In genomic region chr3:54902286-54902685, GRCh38 we compare ENCODE assay signal across 23 cellular contexts. TPM values are rescaled to one million over a fixed set of nuclear protein-coding genes. Genes with fewer than 3 reads are reported as not detected.
DNase-seq lines count a peak whose midpoint lies in the region; ATAC-seq and TF ChIP-seq lines count a peak whose summit lies in the region.
"Had no signal": no experiment of that assay in that cellular context is flagged by ENCODE, and none has a peak within 500 bp of the region (broad histone marks: within the 10 kb centered on the region; RNA-seq: fewer than 3 reads in every experiment).

No MANE protein-coding gene starts in this region.

- H3K27me3 Mint-ChIP-seq in chondrocyte (ENCODE audit: low read depth) (no peaks in the 10 kb centered on the region), mesothelial cell of epicardium (ENCODE audit: low read depth) (no peaks in the 10 kb centered on the region), type B pancreatic cell (no peaks in the 10 kb centered on the region)

- no peak overlapping the region for H3K27ac ChIP-seq in PC-3 (ENCODE audit: low read length)
- H3K27ac ChIP-seq: BLaER1, HL-60, Peyer's patch had no signal

- peak; percentile 0 for DNase-seq in NCI-H82 (lab: John Stamatoyannopoulos, UW)
- no peak for DNase-seq in NCI-H82 treated with DMSO at 0.1 percent for 48 hours (lab: John Stamatoyannopoulos, UW; ENCODE audit: unreplicated experiment)
- no peak for DNase-seq in chondrocyte (ENCODE audit: low spot score)
- no peak for DNase-seq in mesothelial cell of epicardium (ENCODE audit: low spot score in 2 of 2, unreplicated experiment in 2 of 2)
- DNase-seq in type B pancreatic cell (ENCODE audit: extremely low spot score, unreplicated experiment): no peak
- no peak for DNase-seq in mesenteric fat pad (ENCODE audit: low spot score)
- no peak for DNase-seq in PC-3
- DNase-seq: 8988T; CD8-positive, alpha-beta T cell; DND-41; NCI-H1105 treated with DMSO at 0.1 percent for 48 hours; NCI-H1694 treated with DMSO at 0.1 percent for 48 hours; NCI-H2107; NCI-H345; NCI-H526 treated with DMSO at 0.1 percent for 48 hours; Peyer's patch; SHP77; SK-N-SH had no signal

- H3K4me2 ChIP-seq in PC-3 (ENCODE audit: low read length): no peak overlapping the region
- H3K4me2 ChIP-seq: BLaER1, SK-N-SH had no signal

- H3K9me2 ChIP-seq in PC-3 (replicated peaks; ENCODE audit: low read length): no peaks in the 10 kb centered on the region
- H3K9me2 ChIP-seq: SK-N-SH had no signal

- H3K9me3 ChIP-seq in PC-3 (ENCODE audit: low read length): no peaks in the 10 kb centered on the region
- H3K9me3 ChIP-seq: BLaER1, HAP-1, Peyer's patch, SK-N-SH had no signal

- no peak overlapping the region for H3K9ac ChIP-seq in PC-3 (ENCODE audit: low read length)
- H3K9ac ChIP-seq: BLaER1, SK-N-SH had no signal

- H3K36me3 Mint-ChIP-seq in chondrocyte (ENCODE audit: low read depth) (no peaks in the 10 kb centered on the region), mesothelial cell of epicardium (no peaks in the 10 kb centered on the region), type B pancreatic cell (no peaks in the 10 kb centered on the region)
- H3K36me3 Mint-ChIP-seq: CD8-positive, alpha-beta T cell had no signal

- peaks cover 13% of the 10 kb centered on the region for H3K4me1 ChIP-seq in PC-3 (ENCODE audit: insufficient read depth, low read length)
- H3K4me1 ChIP-seq: HAP-1, Peyer's patch had no signal

- H3K4me3 Mint-ChIP-seq in chondrocyte (ENCODE audit: unreplicated experiment) (no peak overlapping the region), mesothelial cell of epicardium (no peak overlapping the region), type B pancreatic cell (peak overlapping the region; percentile 61)
- H3K4me3 Mint-ChIP-seq: CD8-positive, alpha-beta T cell had no signal

- H3K36me3 ChIP-seq in PC-3 (ENCODE audit: low read depth, low read length): no peaks in the 10 kb centered on the region
- H3K36me3 ChIP-seq: BLaER1, HAP-1, Peyer's patch had no signal

- no peaks in the 10 kb centered on the region for H3F3A ChIP-seq in PC-3 (ENCODE audit: low read length, unreplicated experiment)

- intact Hi-C loops in PC-3 (cut with micrococcal nuclease): no loop called here

- ATAC-seq in PC-3 (no peak), HG02642 (IDR thresholded peaks at IDR 0.05; ENCODE audit: poor library complexity, unreplicated experiment) (no peak)
- ATAC-seq: CD8-positive, alpha-beta T cell had no signal

- no peak overlapping the region for H2AFZ ChIP-seq in PC-3 (ENCODE audit: low read length)

- H3K27me3 ChIP-seq in PC-3 (ENCODE audit: low read length): no peaks in the 10 kb centered on the region
- H3K27me3 ChIP-seq: BLaER1, Peyer's patch had no signal

- H3K4me3 ChIP-seq in PC-3 (ENCODE audit: low read length): no peak overlapping the region
- H3K4me3 ChIP-seq: BLaER1, HAP-1, Peyer's patch had no signal

- no TSS peak for BruUV-seq in PC-3 (replicated peaks; lab: Mats Ljungman, UMichigan)

- no peaks in the 10 kb centered on the region for H3K79me2 ChIP-seq in PC-3 (ENCODE audit: low read length)

- H4K20me1 ChIP-seq in PC-3 (ENCODE audit: low read length): no peaks in the 10 kb centered on the region
- H4K20me1 ChIP-seq: BLaER1 had no signal

- peaks cover 2% of the 10 kb centered on the region for H3K9me3 Mint-ChIP-seq in chondrocyte (ENCODE audit: low read depth)
- no peaks in the 10 kb centered on the region for H3K9me3 Mint-ChIP-seq in mesothelial cell of epicardium
- H3K9me3 Mint-ChIP-seq in type B pancreatic cell: peaks cover 6% of the 10 kb centered on the region
- H3K9me3 Mint-ChIP-seq: CD8-positive, alpha-beta T cell had no signal

- CTCF ChIA-PET in PC-3 (lab: Charles Lee): no interaction called here

- TF ChIP-seq CTCF in chondrocyte (IDR thresholded peaks at IDR 0.05): no peak
- no peak for TF ChIP-seq CTCF in mesothelial cell of epicardium (IDR thresholded peaks at IDR 0.05; ENCODE audit: unreplicated experiment)
- no peak for TF ChIP-seq CTCF in type B pancreatic cell (conservative IDR thresholded peaks at IDR 0.05)
- no peak for TF ChIP-seq CTCF in PC-3 (conservative IDR thresholded peaks at IDR 0.05; ENCODE audit: low read depth, low read length)

- POLR2A ChIA-PET in PC-3 (lab: Charles Lee; ENCODE audit: unreplicated experiment): no interaction called here

- H3K4me1 Mint-ChIP-seq in chondrocyte (ENCODE audit: low read depth) (peaks cover 62% of the 10 kb centered on the region), mesothelial cell of epicardium (peaks cover 33% of the 10 kb centered on the region), type B pancreatic cell (ENCODE audit: unreplicated experiment) (peaks cover 24% of the 10 kb centered on the region)

- peak overlapping the region; percentile 8 for H3K27ac Mint-ChIP-seq in chondrocyte (ENCODE audit: unreplicated experiment)
- H3K27ac Mint-ChIP-seq in mesothelial cell of epicardium: peak overlapping the region; percentile 13
- H3K27ac Mint-ChIP-seq in type B pancreatic cell: peak overlapping the region; percentile 56
- H3K27ac Mint-ChIP-seq: CD8-positive, alpha-beta T cell had no signal

RNA-seq across cellular contexts. Expression of gene LRTM1, which starts 25.6 kb away (rescaled TPM):
- total RNA-seq in chondrocyte: not detected in 3 replicates
- not detected in 3 replicates for total RNA-seq in mesothelial cell of epicardium
- total RNA-seq in type B pancreatic cell (ENCODE audit: low replicate concordance): 0.29 and 0.77 TPM in 2 replicates
- total RNA-seq in mesenteric fat pad: not detected
- total RNA-seq in PC-3 (2014; rRNA removed): not detected in 2 replicates
- total RNA-seq: CD8-positive, alpha-beta T cell; LHCN-M2; Peyer's patch had no signal
